In the genomic region with DNA sequence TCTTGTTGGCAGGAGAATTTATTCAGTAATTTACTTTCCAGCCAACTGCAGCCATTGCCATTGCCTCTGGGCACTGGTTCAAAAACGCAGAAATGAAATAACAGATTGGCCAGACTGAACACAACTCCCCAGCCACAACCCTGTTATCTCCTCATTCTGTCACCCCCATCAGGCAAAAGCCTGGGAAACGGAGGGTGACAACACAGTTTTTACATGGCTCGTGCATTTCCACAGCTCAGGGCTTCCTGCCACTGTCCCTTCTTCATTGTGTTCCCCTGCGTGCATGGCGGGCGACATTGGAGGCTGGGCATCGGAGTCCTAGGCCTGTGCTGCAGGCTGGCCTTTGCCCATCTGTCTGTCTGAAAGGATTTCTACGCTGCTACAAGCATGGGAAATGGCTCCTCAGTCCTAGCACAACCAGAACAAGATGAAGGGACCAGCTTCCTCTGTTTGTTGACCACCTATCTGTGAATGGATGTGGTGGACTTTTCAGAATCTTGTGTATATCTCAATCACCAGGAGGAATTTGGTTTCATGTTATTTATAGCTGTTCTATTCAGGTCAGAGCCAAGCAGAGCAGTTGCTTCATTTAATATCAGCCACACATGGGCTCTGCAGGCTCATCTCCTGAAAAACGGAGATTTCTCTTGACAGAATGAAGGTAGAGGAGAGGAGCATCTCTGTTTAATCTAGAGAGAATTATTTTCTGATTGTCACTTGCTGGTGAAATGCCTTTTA, we compare ENCODE assay signal across 14 cellular contexts.
DNase-seq lines count a peak whose midpoint lies in the region; ATAC-seq lines count a peak whose summit lies in the region.
"Had no signal": no experiment of that assay in that cellular context is flagged by ENCODE, and none has a peak within 500 bp of the region (broad histone marks: within the 10 kb centered on the region; RNA-seq: fewer than 3 reads in every experiment).

No MANE protein-coding gene starts in this region.

- no peaks in the 10 kb centered on the region for H3K9me3 Mint-ChIP-seq in memory B cell
- H3K9me3 Mint-ChIP-seq: activated T-helper 1 cell treated with anti-CD3 and anti-CD28 coated beads, Interleukin-12 subunit alpha, Interleukin-12 subunit beta, Interleukin-2, Interleukin-4 antibody, amounts not matched to agents 30 ng/mL and 10 ng/mL and 1 ng/mL, durations not matched to agents 14 hours and 24 hours and 36 hours; central memory CD8-positive, alpha-beta T cell had no signal

- peak overlapping the region; percentile 74 for H3K27ac ChIP-seq in caudate nucleus (ENCODE audit: low read depth, low read length)
- H3K27ac ChIP-seq: uterus had no signal

- DNase-seq in NCI-H2196 (lab: John Stamatoyannopoulos, UW; ENCODE audit: unreplicated experiment) (peak; percentile 11), NCI-H2196 treated with DMSO at 0.1 percent for 48 hours (lab: John Stamatoyannopoulos, UW; ENCODE audit: unreplicated experiment) (no peak), caudate nucleus (lab: John Stamatoyannopoulos, UW) (peak in 58 of 61 donors; percentile 10 to 88 (median 52)), memory B cell (ENCODE audit: low spot score in 2 of 2) (no peak), superior temporal gyrus (ENCODE audit: extremely low spot score) (peak; percentile 88), NCI-H510A treated with DMSO at 0.1 percent for 48 hours (lab: John Stamatoyannopoulos, UW) (no peak)
- DNase-seq: ACHN; Kasumi-1; NK-92 treated with Interleukin-12 subunit alpha and Interleukin-12 subunit beta, amount 100 ng/mL, for 24 hours; uterus had no signal

- no peaks in the 10 kb centered on the region for H3K27me3 Mint-ChIP-seq in memory B cell
- H3K27me3 Mint-ChIP-seq: central memory CD8-positive, alpha-beta T cell had no signal

- no peak for ATAC-seq in memory B cell (ENCODE audit: low read depth)
- no peak for ATAC-seq in GM19023 (IDR thresholded peaks at IDR 0.05; ENCODE audit: unreplicated experiment)
- ATAC-seq in HG02885 (IDR thresholded peaks at IDR 0.05; ENCODE audit: poor library complexity, unreplicated experiment): no peak

- peaks cover 2% of the 10 kb centered on the region for H3K4me1 Mint-ChIP-seq in memory B cell

- H3K4me3 Mint-ChIP-seq in memory B cell: no peak overlapping the region
- H3K4me3 Mint-ChIP-seq: activated T-helper 1 cell treated with anti-CD3 and anti-CD28 coated beads, Interleukin-12 subunit alpha, Interleukin-12 subunit beta, Interleukin-2, Interleukin-4 antibody, amounts not matched to agents 30 ng/mL and 10 ng/mL and 1 ng/mL, durations not matched to agents 14 hours and 24 hours and 36 hours; central memory CD8-positive, alpha-beta T cell had no signal

- peak overlapping the region; percentile 62 for H3K27ac Mint-ChIP-seq in memory B cell
- H3K27ac Mint-ChIP-seq: activated T-helper 1 cell treated with anti-CD3 and anti-CD28 coated beads, Interleukin-12 subunit alpha, Interleukin-12 subunit beta, Interleukin-2, Interleukin-4 antibody, amounts not matched to agents 30 ng/mL and 10 ng/mL and 1 ng/mL, durations not matched to agents 14 hours and 24 hours and 36 hours had no signal

- peaks cover 24% of the 10 kb centered on the region for H3K36me3 Mint-ChIP-seq in memory B cell

Comparison
In these comparisons a context has a peak if more than half of its experiments do, and no peak if none do; other contexts are left out.
1. DNase-seq: peak in NCI-H2196 (single experiment), caudate nucleus (58 of 61) and superior temporal gyrus (single experiment); none in NCI-H2196 treated with DMSO at 0.1 percent for 48 hours (single experiment), memory B cell (0 of 2) and NCI-H510A treated with DMSO at 0.1 percent for 48 hours (single experiment).